Comparison of ENCODE assay signal across 27 cellular contexts in genomic region chr16:72362476-72362875, GRCh38.
"Had no signal": no experiment of that assay in that cellular context is flagged by ENCODE, and none has a peak within 500 bp of the region (broad histone marks: within the 10 kb centered on the region; RNA-seq: fewer than 3 reads in every experiment).

No MANE protein-coding gene starts in this region.

- FAIRE-seq: keratinocyte, pancreas had no signal

- H3K4me1 ChIP-seq: left lung, lower lobe of right lung, pancreas, psoas muscle, right atrium auricular region, stomach, testis, thyroid gland, transverse colon, upper lobe of left lung, vagina had no signal

- H3K4me3 ChIP-seq: left lung, lower lobe of right lung, pancreas, psoas muscle, right atrium auricular region, skin epidermis, stomach, testis, thyroid gland, transverse colon, upper lobe of left lung, vagina had no signal

- H3K27me3 ChIP-seq: left lung, pancreas, right atrium auricular region, stomach, testis, thyroid gland, transverse colon, upper lobe of left lung, vagina had no signal

- DNase-seq: hippocampal formation; kidney glomerular epithelial cell; left colon; left lung; lower lobe of right lung; mesenchymal stem cell; naive thymus-derived CD8-positive, alpha-beta T cell; nucleus accumbens; pancreas; posterior cingulate gyrus; psoas muscle; stimulated activated CD4-positive, alpha-beta T cell treated with anti-CD3 and anti-CD28 coated beads, Interleukin-12 subunit alpha, Interleukin-12 subunit beta, amount 100 ng/mL, for 4 hours; stimulated activated CD4-positive, alpha-beta T cell treated with anti-CD3 and anti-CD28 coated beads, Interleukin-15, amount 100 ng/mL, for 24 hours; stimulated activated CD4-positive, alpha-beta T cell treated with anti-CD3 and anti-CD28 coated beads, Interleukin-2, amount 100 ng/mL, for 24 hours; stimulated activated CD4-positive, alpha-beta T cell treated with anti-CD3 and anti-CD28 coated beads, Interleukin-4, amount 100 ng/mL, for 1 hour; stimulated activated naive B cell treated with anti-CD40 and anti-IgM and Interleukin-4, amounts not matched to agents 10 μg/mL and 1 μg/mL and 100 μg/mL, for 72 hours; stimulated activated naive CD8-positive, alpha-beta T cell treated with anti-CD3 and anti-CD28 coated beads, Interleukin-15, Interleukin-2, amounts not matched to agents 100 U/mL and 50 U/mL, for 24 hours; stomach; testis; thyroid gland; transverse colon; upper lobe of left lung had no signal

- H3K27ac ChIP-seq: left lung, lower lobe of right lung, pancreas, psoas muscle, right atrium auricular region, skin epidermis, stomach, testis, thyroid gland, transverse colon, upper lobe of left lung, vagina had no signal

- ATAC-seq: left colon; left lung; lower lobe of right lung; naive thymus-derived CD8-positive, alpha-beta T cell; pancreas; psoas muscle; sciatic nerve; stimulated activated naive CD8-positive, alpha-beta T cell treated with anti-CD3 and anti-CD28 coated beads, Interleukin-15, Interleukin-2, amounts not matched to agents 100 U/mL and 50 U/mL, for 24 hours had no signal

- H3K9me3 ChIP-seq: lower lobe of right lung, pancreas, psoas muscle, testis, thyroid gland, vagina had no signal

- H3K36me3 ChIP-seq: left lung, lower lobe of right lung, pancreas, right atrium auricular region, stomach, thyroid gland, transverse colon, upper lobe of left lung, vagina had no signal
